Comparison of ENCODE assay signal across 1 cellular context in the genomic region with DNA sequence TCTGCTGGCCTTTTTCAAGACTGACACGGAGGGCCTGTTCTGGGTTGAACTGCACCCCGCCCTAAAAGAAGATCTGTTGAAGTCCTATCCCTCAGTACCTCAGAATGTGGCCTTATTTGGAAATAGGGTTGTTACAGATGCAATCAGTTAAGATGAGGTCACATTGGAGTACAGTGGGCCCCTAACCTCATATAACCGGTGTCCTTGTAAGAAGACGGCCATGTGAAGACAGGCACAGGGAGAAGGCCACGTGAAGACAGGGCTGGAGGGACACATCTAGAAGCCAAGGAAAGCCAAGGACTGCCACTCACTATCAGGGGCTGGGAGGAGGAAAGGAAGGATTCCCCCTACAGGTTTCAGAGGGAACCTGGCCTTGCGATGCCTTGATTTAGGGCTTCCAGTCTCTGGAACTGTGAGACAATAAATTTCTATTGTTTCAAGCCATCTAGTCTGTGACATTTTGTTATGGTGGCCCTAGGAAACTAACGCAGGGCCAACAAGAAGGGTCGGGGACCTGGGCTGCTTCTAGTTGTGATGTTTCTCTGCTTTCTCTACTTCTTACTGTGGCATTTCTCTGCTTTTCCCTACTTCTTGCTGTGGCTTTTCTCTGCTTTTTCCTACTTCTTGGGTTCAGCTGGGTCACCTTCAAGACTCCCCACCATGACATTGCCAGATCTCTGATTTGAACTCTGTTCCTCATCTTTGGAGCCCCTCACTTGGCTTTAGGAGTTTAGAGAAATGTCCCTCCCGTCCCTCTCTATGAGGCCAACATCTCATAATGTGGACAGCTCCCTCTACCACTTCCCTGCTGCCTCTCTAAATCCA.
TF ChIP-seq lines count a peak whose summit lies in the region.

No MANE protein-coding gene starts in this region.

TF ChIP-seq in K562, 482 proteins besides CTCF, POLR2A, EP300 and RAD21 (continued from another document and continues in another):
- TF ChIP-seq THRA (IDR thresholded peaks at IDR 0.05) (peak; percentile 67), ZNF75A (CRISPR knock-in tag; IDR thresholded peaks at IDR 0.05) (no peak), RBBP5 (IDR thresholded peaks at IDR 0.05; ENCODE audit: borderline replicate concordance, insufficient read depth, low read length, poor library complexity, severe bottlenecking) (no peak), CTCFL (IDR thresholded peaks at IDR 0.05; ENCODE audit: borderline replicate concordance, insufficient read depth, low read depth, low read length, poor library complexity, severe bottlenecking) (peak; percentile 76), NBN (IDR thresholded peaks at IDR 0.05; ENCODE audit: low read depth) (no peak), CREM (IDR thresholded peaks at IDR 0.05; ENCODE audit: low read depth) (peak; percentile 81), PHB (CRISPR knock-in tag; IDR thresholded peaks at IDR 0.05) (peak; percentile 67; the same call in 1 of the 2 replicates), CBX5 (IDR thresholded peaks at IDR 0.05; ENCODE audit: borderline replicate concordance, low read depth) (no peak), PML (IDR thresholded peaks at IDR 0.05; ENCODE audit: low read length) (peak; percentile 43; the same call in 1 of the 2 replicates), ZBTB12 (CRISPR knock-in tag; IDR thresholded peaks at IDR 0.05) (peak; percentile 45; the same call in 1 of the 2 replicates), ILK (tag; IDR thresholded peaks at IDR 0.05; ENCODE audit: borderline replicate concordance, low read depth) (no peak), RNF2 (IDR thresholded peaks at IDR 0.05) (peak; percentile 95), MAZ (CRISPR knock-in tag; conservative IDR thresholded peaks at IDR 0.05 in 1 of 2, IDR thresholded peaks at IDR 0.05 in 1 of 2) (0 out of 4 replicates have a peak, but pooled peaks have one; percentile 28 to 50), HNRNPL (IDR thresholded peaks at IDR 0.05; ENCODE audit: low read depth, low read length) (no peak), ZKSCAN8 (CRISPR knock-in tag; IDR thresholded peaks at IDR 0.05) (peak; percentile 79), ZNF77 (CRISPR knock-in tag; IDR thresholded peaks at IDR 0.05) (no peak), USF2 (CRISPR knock-in tag; IDR thresholded peaks at IDR 0.05) (peak; percentile 13; the same call in 1 of the 2 replicates), WHSC1 (IDR thresholded peaks at IDR 0.05; ENCODE audit: low read length) (no peak), NEUROD1 (IDR thresholded peaks at IDR 0.05; ENCODE audit: borderline replicate concordance, low read depth, low read length, partially characterized antibody) (peak; percentile 50), MYNN (IDR thresholded peaks at IDR 0.05) (no peak), MYNN (CRISPR knock-in tag; IDR thresholded peaks at IDR 0.05) (no peak), ZNF592 (IDR thresholded peaks at IDR 0.05) (peak; percentile 73; the same call in 1 of the 2 replicates), ELF2 (CRISPR knock-in tag; IDR thresholded peaks at IDR 0.05) (no peak), TBP (optimal IDR thresholded peaks at IDR 0.05; ENCODE audit: low read depth, low read length) (peak; percentile 37), TEAD2 (tag; IDR thresholded peaks at IDR 0.05) (peak; percentile 75), ATF4 (CRISPR knock-in tag; IDR thresholded peaks at IDR 0.05) (peak; percentile 18; the same call in 1 of the 2 replicates), BHLHE40 (IDR thresholded peaks at IDR 0.05; ENCODE audit: low read length) (0 out of 2 replicates have a peak, but pooled peaks have one; percentile 29), ZBTB8A (IDR thresholded peaks at IDR 0.05; ENCODE audit: partially characterized antibody) (no peak), HDAC3 (IDR thresholded peaks at IDR 0.05; ENCODE audit: borderline replicate concordance, partially characterized antibody) (no peak), FOXM1 (IDR thresholded peaks at IDR 0.05; ENCODE audit: low read depth) (no peak), FOXM1 (CRISPR knock-in tag; IDR thresholded peaks at IDR 0.05; ENCODE audit: low read depth) (no peak), DACH1 (IDR thresholded peaks at IDR 0.05; ENCODE audit: partially characterized antibody) (no peak), BRD4 (IDR thresholded peaks at IDR 0.05) (peak; percentile 67; the same call in 1 of the 2 replicates), FOXO4 (CRISPR knock-in tag; IDR thresholded peaks at IDR 0.05) (no peak), MYC (IDR thresholded peaks at IDR 0.05; ENCODE audit: low read depth, low read length) (peak; percentile 92), MYC (CRISPR knock-in tag; IDR thresholded peaks at IDR 0.05; ENCODE audit: borderline replicate concordance, low read depth) (no peak), SAFB (IDR thresholded peaks at IDR 0.05; ENCODE audit: borderline replicate concordance, low read depth, low read length) (no peak), NR1H2 (CRISPR knock-in tag; IDR thresholded peaks at IDR 0.05) (no peak)
- TF ChIP-seq, protein P1, sequence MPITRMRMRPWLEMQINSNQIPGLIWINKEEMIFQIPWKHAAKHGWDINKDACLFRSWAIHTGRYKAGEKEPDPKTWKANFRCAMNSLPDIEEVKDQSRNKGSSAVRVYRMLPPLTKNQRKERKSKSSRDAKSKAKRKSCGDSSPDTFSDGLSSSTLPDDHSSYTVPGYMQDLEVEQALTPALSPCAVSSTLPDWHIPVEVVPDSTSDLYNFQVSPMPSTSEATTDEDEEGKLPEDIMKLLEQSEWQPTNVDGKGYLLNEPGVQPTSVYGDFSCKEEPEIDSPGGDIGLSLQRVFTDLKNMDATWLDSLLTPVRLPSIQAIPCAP (CRISPR knock-in tag; IDR thresholded peaks at IDR 0.05; ENCODE audit: borderline replicate concordance), result no peak
- TF ChIP-seq, protein P2, sequence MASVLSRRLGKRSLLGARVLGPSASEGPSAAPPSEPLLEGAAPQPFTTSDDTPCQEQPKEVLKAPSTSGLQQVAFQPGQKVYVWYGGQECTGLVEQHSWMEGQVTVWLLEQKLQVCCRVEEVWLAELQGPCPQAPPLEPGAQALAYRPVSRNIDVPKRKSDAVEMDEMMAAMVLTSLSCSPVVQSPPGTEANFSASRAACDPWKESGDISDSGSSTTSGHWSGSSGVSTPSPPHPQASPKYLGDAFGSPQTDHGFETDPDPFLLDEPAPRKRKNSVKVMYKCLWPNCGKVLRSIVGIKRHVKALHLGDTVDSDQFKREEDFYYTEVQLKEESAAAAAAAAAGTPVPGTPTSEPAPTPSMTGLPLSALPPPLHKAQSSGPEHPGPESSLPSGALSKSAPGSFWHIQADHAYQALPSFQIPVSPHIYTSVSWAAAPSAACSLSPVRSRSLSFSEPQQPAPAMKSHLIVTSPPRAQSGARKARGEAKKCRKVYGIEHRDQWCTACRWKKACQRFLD (CRISPR knock-in tag; IDR thresholded peaks at IDR 0.05), result peak; percentile 97; the same call in 1 of the 2 replicates
- TF ChIP-seq, protein P3, sequence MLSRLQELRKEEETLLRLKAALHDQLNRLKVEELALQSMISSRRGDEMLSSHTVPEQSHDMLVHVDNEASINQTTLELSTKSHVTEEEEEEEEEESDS (CRISPR knock-in tag; IDR thresholded peaks at IDR 0.05), result no peak
